Comparison of ENCODE assay signal across 6 cellular contexts in the genomic region with DNA sequence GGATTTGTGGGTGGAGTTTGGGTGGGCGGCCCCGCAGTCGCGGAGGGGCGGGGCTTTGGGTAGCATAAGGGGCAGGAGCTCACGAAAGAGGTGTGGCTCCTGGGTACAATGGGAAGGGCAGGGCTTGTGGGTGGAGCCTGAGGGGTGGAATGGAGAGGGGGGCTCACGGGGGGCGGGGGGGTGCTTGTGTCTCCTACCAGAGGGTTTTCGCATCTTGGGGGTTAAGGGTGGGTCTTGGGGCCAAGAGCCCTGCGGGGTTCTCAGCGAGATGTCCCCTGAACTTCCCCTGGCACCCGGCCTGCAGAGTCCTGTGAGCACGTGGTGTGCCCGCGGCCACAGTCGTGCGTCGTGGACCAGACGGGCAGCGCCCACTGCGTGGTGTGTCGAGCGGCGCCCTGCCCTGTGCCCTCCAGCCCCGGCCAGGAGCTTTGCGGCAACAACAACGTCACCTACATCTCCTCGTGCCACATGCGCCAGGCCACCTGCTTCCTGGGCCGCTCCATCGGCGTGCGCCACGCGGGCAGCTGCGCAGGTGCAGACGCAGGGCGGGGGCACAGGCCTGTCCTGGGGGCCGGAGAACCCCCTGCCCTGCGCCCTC. TPM values are rescaled to one million over a fixed set of nuclear protein-coding genes. Genes with fewer than 3 reads are reported as not detected.
DNase-seq lines count a peak whose midpoint lies in the region; ATAC-seq, FAIRE-seq and TF ChIP-seq lines count a peak whose summit lies in the region.

No MANE protein-coding gene starts in this region.

- peaks cover 12% of the 10 kb centered on the region for H3K79me2 ChIP-seq in endothelial cell of umbilical vein (ENCODE audit: control insufficient read depth, insufficient read depth, low read length)
- H3K79me2 ChIP-seq in smooth muscle cell (ENCODE audit: low read depth): peaks cover 18% of the 10 kb centered on the region

- H3K4me2 ChIP-seq in endothelial cell of umbilical vein (ENCODE audit: insufficient read depth, low read length): no peak overlapping the region
- no peak overlapping the region for H3K4me2 ChIP-seq in smooth muscle cell

- H3K36me3 ChIP-seq in endothelial cell of umbilical vein (ENCODE audit: control insufficient read depth in 2 of 2, extremely low read depth in 1 of 2, insufficient read depth in 2 of 2, low read length in 2 of 2) (no peaks in the 10 kb centered on the region), smooth muscle cell (ENCODE audit: low read depth) (no peaks in the 10 kb centered on the region)

- TF ChIP-seq POLR2A in endothelial cell of umbilical vein (IDR thresholded peaks at IDR 0.05; ENCODE audit: low read depth, low read length): no peak

- no peaks in the 10 kb centered on the region for H3K27me3 ChIP-seq in endothelial cell of umbilical vein (ENCODE audit: control insufficient read depth in 2 of 2, insufficient read depth in 2 of 2, low read length in 2 of 2)
- no peaks in the 10 kb centered on the region for H3K27me3 ChIP-seq in smooth muscle cell (ENCODE audit: low read depth)

- intact Hi-C loops in endothelial cell of umbilical vein (cut with micrococcal nuclease): no loop called here

- TF ChIP-seq CTCF in endothelial cell of umbilical vein (IDR thresholded peaks at IDR 0.05; ENCODE audit: extremely low read depth in 1 of 2, insufficient read depth in 1 of 2, low read depth in 1 of 2, low read length in 2 of 2) (no peak), smooth muscle cell (IDR thresholded peaks at IDR 0.05; ENCODE audit: borderline replicate concordance, insufficient read depth, poor library complexity, severe bottlenecking) (no peak)

- ATAC-seq in HG03045 (IDR thresholded peaks at IDR 0.05; ENCODE audit: unreplicated experiment) (no peak), GM18873 (IDR thresholded peaks at IDR 0.05; ENCODE audit: low FRiP score, unreplicated experiment) (no peak)

- WGBS in smooth muscle cell (ENCODE audit: low lambda C conversion rate): 92% methylated on average over 33 of the region's 40 CpGs

- no peak overlapping the region for H2AFZ ChIP-seq in endothelial cell of umbilical vein (ENCODE audit: low read depth, low read length)
- H2AFZ ChIP-seq in smooth muscle cell (ENCODE audit: low read depth): no peak overlapping the region

- H4K20me1 ChIP-seq in endothelial cell of umbilical vein (replicated peaks; ENCODE audit: control insufficient read depth, extremely low read depth, insufficient read depth, low read length) (no peaks in the 10 kb centered on the region), smooth muscle cell (ENCODE audit: low read depth) (peaks cover 29% of the 10 kb centered on the region)

- DNase-seq in CD1c-positive myeloid dendritic cell (ENCODE audit: extremely low spot score) (peak; percentile 78), NCI-H2196 treated with DMSO at 0.1 percent for 48 hours (lab: John Stamatoyannopoulos, UW; ENCODE audit: unreplicated experiment) (peak; percentile 62), endothelial cell of umbilical vein (ENCODE audit: low read depth, low spot score) (no peak), smooth muscle cell (lab: John Stamatoyannopoulos, UW; ENCODE audit: unreplicated experiment) (no peak)

- BruUV-seq in endothelial cell of umbilical vein (replicated peaks; lab: Mats Ljungman, UMichigan): no TSS peak

- FAIRE-seq in endothelial cell of umbilical vein (lab: Jason Lieb, UNC): no peak

- POLR2A ChIA-PET in endothelial cell of umbilical vein (lab: Charles Lee): no interaction called here

- dilution Hi-C loops in endothelial cell of umbilical vein (cut with MboI; ENCODE audit: extremely low pct_ligation_motif_present, low sequenced_read_pairs): no loop called here

- H3K4me3 ChIP-seq in endothelial cell of umbilical vein (replicated peaks in 1 of 3; ENCODE audit: insufficient read depth in 1 of 3, low read depth in 1 of 3, low read length in 3 of 3) (peak overlapping the region in 1 of 3 experiments; percentile 40), smooth muscle cell (no peak overlapping the region)

- H3F3A ChIP-seq in smooth muscle cell (ENCODE audit: low read depth): peaks cover 14% of the 10 kb centered on the region

- no peaks in the 10 kb centered on the region for H3K9me1 ChIP-seq in endothelial cell of umbilical vein (replicated peaks; ENCODE audit: control insufficient read depth, extremely low read depth, insufficient read depth, low read length)

- H3K9me3 ChIP-seq in endothelial cell of umbilical vein (replicated peaks; ENCODE audit: control insufficient read depth, insufficient read depth, low read length) (no peaks in the 10 kb centered on the region), smooth muscle cell (replicated peaks; ENCODE audit: low read depth) (no peaks in the 10 kb centered on the region)

- H3K9ac ChIP-seq in endothelial cell of umbilical vein (replicated peaks; ENCODE audit: extremely low read depth, insufficient read depth, low read length): no peak overlapping the region
- no peak overlapping the region for H3K9ac ChIP-seq in smooth muscle cell (ENCODE audit: low read depth)

- H3K4me1 ChIP-seq in endothelial cell of umbilical vein (ENCODE audit: control insufficient read depth, extremely low read depth, insufficient read depth, low read length): peaks cover 16% of the 10 kb centered on the region
- peaks cover 10% of the 10 kb centered on the region for H3K4me1 ChIP-seq in smooth muscle cell (ENCODE audit: low read depth)

- CTCF ChIA-PET in endothelial cell of umbilical vein (lab: Charles Lee): interaction anchor here (1.2 to 2.5 kb wide), 8 partner anchors 11 to 97 kb away, joined by 3 to 12 read pairs (median 6); no protein-coding TSS in a partner anchor

- H3K27ac ChIP-seq in endothelial cell of umbilical vein (ENCODE audit: insufficient read depth, low read depth, low read length) (peak overlapping the region; percentile 77), smooth muscle cell (ENCODE audit: low read depth) (peak overlapping the region; percentile 98)

RNA-seq across cellular contexts. Expression of gene FSTL3, which starts 4.9 kb away (rescaled TPM):
- total RNA-seq in endothelial cell of umbilical vein (19.9 and 30.3 TPM in 2 replicates), smooth muscle cell (117 and 132 TPM in 2 replicates)
- polyA plus RNA-seq in endothelial cell of umbilical vein (45.2 and 70.7 TPM in 2 replicates), smooth muscle cell (153 and 172 TPM in 2 replicates)
- 23.1 and 28.2 TPM in 2 replicates for polyA plus RNA-seq in endothelial cell of umbilical vein (2011; cell fraction: cytosol; rRNA removed)
- polyA plus RNA-seq in endothelial cell of umbilical vein (2011; cell fraction: nucleus; rRNA removed): 43.7 and 57.4 TPM in 2 replicates
- polyA plus RNA-seq in endothelial cell of umbilical vein (2012): 27.8 and 50.7 TPM in 2 replicates
- polyA minus RNA-seq in endothelial cell of umbilical vein: 14.0 and 17.2 TPM in 2 replicates
- 102 TPM for polyA minus RNA-seq in endothelial cell of umbilical vein (2011; cell fraction: cytosol; rRNA and poly(A)+ RNA removed)
- 5.0 and 10.4 TPM in 2 replicates for polyA minus RNA-seq in endothelial cell of umbilical vein (2011; cell fraction: nucleus; rRNA and poly(A)+ RNA removed)

RNA-seq across cellular contexts. Expression of gene PRSS57, which starts 14.1 kb away (rescaled TPM):
- total RNA-seq in endothelial cell of umbilical vein (not detected in 2 replicates), smooth muscle cell (not detected in 2 replicates)
- polyA plus RNA-seq in endothelial cell of umbilical vein (not detected in 2 replicates), smooth muscle cell (not detected in 2 replicates)
- not detected in 2 replicates for polyA plus RNA-seq in endothelial cell of umbilical vein (2011; cell fraction: cytosol; rRNA removed)
- not detected in 2 replicates for polyA plus RNA-seq in endothelial cell of umbilical vein (2011; cell fraction: nucleus; rRNA removed)
- not detected in 2 replicates for polyA plus RNA-seq in endothelial cell of umbilical vein (2012)
- polyA minus RNA-seq in endothelial cell of umbilical vein: not detected in 2 replicates
- polyA minus RNA-seq in endothelial cell of umbilical vein (2011; cell fraction: cytosol; rRNA and poly(A)+ RNA removed): not detected
- not detected in 2 replicates for polyA minus RNA-seq in endothelial cell of umbilical vein (2011; cell fraction: nucleus; rRNA and poly(A)+ RNA removed)

RNA-seq across cellular contexts. Expression of gene RNF126, which starts 18.1 kb away (rescaled TPM):
- total RNA-seq in endothelial cell of umbilical vein (58.4 and 61.3 TPM in 2 replicates), smooth muscle cell (19.8 and 24.6 TPM in 2 replicates)
- polyA plus RNA-seq in endothelial cell of umbilical vein (19.2 and 20.5 TPM in 2 replicates), smooth muscle cell (55.7 and 60.4 TPM in 2 replicates)
- polyA plus RNA-seq in endothelial cell of umbilical vein (2011; cell fraction: cytosol; rRNA removed): 18.8 and 27.0 TPM in 2 replicates
- polyA plus RNA-seq in endothelial cell of umbilical vein (2011; cell fraction: nucleus; rRNA removed): 20.9 and 24.6 TPM in 2 replicates
- polyA plus RNA-seq in endothelial cell of umbilical vein (2012): 35.7 and 49.8 TPM in 2 replicates
- 6.4 and 7.9 TPM in 2 replicates for polyA minus RNA-seq in endothelial cell of umbilical vein
- 23.1 TPM for polyA minus RNA-seq in endothelial cell of umbilical vein (2011; cell fraction: cytosol; rRNA and poly(A)+ RNA removed)
- 7.1 and 16.3 TPM in 2 replicates for polyA minus RNA-seq in endothelial cell of umbilical vein (2011; cell fraction: nucleus; rRNA and poly(A)+ RNA removed)

RNA-seq across cellular contexts. Expression of gene PALM, which starts 27.6 kb away (rescaled TPM):
- total RNA-seq in endothelial cell of umbilical vein (24.2 and 31.8 TPM in 2 replicates), smooth muscle cell (11.1 and 17.1 TPM in 2 replicates)
- polyA plus RNA-seq in endothelial cell of umbilical vein (3.9 and 5.7 TPM in 2 replicates), smooth muscle cell (16.6 and 21.3 TPM in 2 replicates)
- 1.7 and 3.4 TPM in 2 replicates for polyA plus RNA-seq in endothelial cell of umbilical vein (2011; cell fraction: cytosol; rRNA removed)
- polyA plus RNA-seq in endothelial cell of umbilical vein (2011; cell fraction: nucleus; rRNA removed): 3.1 and 3.2 TPM in 2 replicates
- 2.2 and 6.7 TPM in 2 replicates for polyA plus RNA-seq in endothelial cell of umbilical vein (2012)
- 2.2 and 2.5 TPM in 2 replicates for polyA minus RNA-seq in endothelial cell of umbilical vein
- 2.5 TPM for polyA minus RNA-seq in endothelial cell of umbilical vein (2011; cell fraction: cytosol; rRNA and poly(A)+ RNA removed)
- 0.72 and 2.0 TPM in 2 replicates for polyA minus RNA-seq in endothelial cell of umbilical vein (2011; cell fraction: nucleus; rRNA and poly(A)+ RNA removed)

RNA-seq across cellular contexts. Expression of gene FGF22, which starts 41.4 kb away (rescaled TPM):
- not detected in 2 replicates for total RNA-seq in endothelial cell of umbilical vein
- 0.06 and 0.07 TPM in 2 replicates for polyA plus RNA-seq in endothelial cell of umbilical vein
- not detected in 2 replicates for polyA plus RNA-seq in endothelial cell of umbilical vein (2011; cell fraction: cytosol; rRNA removed)
- polyA plus RNA-seq in endothelial cell of umbilical vein (2011; cell fraction: nucleus; rRNA removed): 0.16 TPM in 1 of 2 replicates, not detected in the other
- not detected in 2 replicates for polyA plus RNA-seq in endothelial cell of umbilical vein (2012)
- polyA minus RNA-seq in endothelial cell of umbilical vein: not detected in 2 replicates
- not detected for polyA minus RNA-seq in endothelial cell of umbilical vein (2011; cell fraction: cytosol; rRNA and poly(A)+ RNA removed)
- not detected in 2 replicates for polyA minus RNA-seq in endothelial cell of umbilical vein (2011; cell fraction: nucleus; rRNA and poly(A)+ RNA removed)
- not detected in 2 replicates for total RNA-seq in smooth muscle cell
- 0.18 TPM in 2 replicates for polyA plus RNA-seq in smooth muscle cell

Comparison
In these comparisons a context has a peak if more than half of its experiments do, and no peak if none do; other contexts are left out.
1. DNase-seq: peak in CD1c-positive myeloid dendritic cell (single experiment) and NCI-H2196 treated with DMSO at 0.1 percent for 48 hours (single experiment); none in endothelial cell of umbilical vein (single experiment) and smooth muscle cell (single experiment).